ENCODE assay signal across 16 cellular contexts in genomic region chr5:14502291-14502690, GRCh38.
DNase-seq lines count a peak whose midpoint lies in the region.
"Had no signal": no experiment of that assay in that cellular context is flagged by ENCODE, and none has a peak within 500 bp of the region (broad histone marks: within the 10 kb centered on the region; RNA-seq: fewer than 3 reads in every experiment).

No MANE protein-coding gene starts in this region.

- DNase-seq in NCI-H748 (lab: John Stamatoyannopoulos, UW; ENCODE audit: unreplicated experiment) (peak; percentile 71), NCI-H748 treated with DMSO at 0.1 percent for 48 hours (lab: John Stamatoyannopoulos, UW) (no peak), NCI-H345 treated with DMSO at 0.1 percent for 48 hours (lab: John Stamatoyannopoulos, UW; ENCODE audit: unreplicated experiment) (peak; percentile 50), myocyte (ENCODE audit: low read depth) (peak; percentile 59), NCI-H82 (lab: John Stamatoyannopoulos, UW) (no peak), NCI-H524 treated with DMSO at 0.1 percent for 48 hours (lab: John Stamatoyannopoulos, UW) (no peak)
- DNase-seq: C1 segment of cervical spinal cord, DMS 273 treated with DMSO at 0.1 percent for 48 hours, Kasumi-1, MM.1S, NCI-H1930, NCI-H2171, NCI-H510A treated with DMSO at 0.1 percent for 48 hours had no signal

- peak overlapping the region; percentile 19 for H3K27ac ChIP-seq in temporal lobe (ENCODE audit: low read depth, low read length)
- H3K27ac ChIP-seq: A549, RWPE1 had no signal

Comparison
In these comparisons a context has a peak if more than half of its experiments do, and no peak if none do; other contexts are left out.
1. DNase-seq: peak in NCI-H748 (single experiment), NCI-H345 treated with DMSO at 0.1 percent for 48 hours (single experiment) and myocyte (single experiment); none in NCI-H748 treated with DMSO at 0.1 percent for 48 hours (single experiment), NCI-H82 (single experiment) and NCI-H524 treated with DMSO at 0.1 percent for 48 hours (single experiment).